Comparison of ENCODE assay signal across 23 cellular contexts in genomic region chr3:126497936-126498335, GRCh38. TPM values are rescaled to one million over a fixed set of nuclear protein-coding genes. Genes with fewer than 3 reads are reported as not detected.
DNase-seq lines count a peak whose midpoint lies in the region; ATAC-seq, FAIRE-seq and TF ChIP-seq lines count a peak whose summit lies in the region.
"Had no signal": no experiment of that assay in that cellular context is flagged by ENCODE, and none has a peak within 500 bp of the region (broad histone marks: within the 10 kb centered on the region; RNA-seq: fewer than 3 reads in every experiment).

No MANE protein-coding gene starts in this region.

- H3K4me3 ChIP-seq in BLaER1 (no peak overlapping the region), DND-41 (ENCODE audit: low read depth in 1 of 2, low read length in 2 of 2) (no peak overlapping the region), H1 (ENCODE audit: extremely low read depth in 1 of 4, insufficient read depth in 2 of 4, low read depth in 3 of 4, low read length in 4 of 4) (no peak overlapping the region), gastrocnemius medialis (no peak overlapping the region)
- H3K4me3 ChIP-seq: A549, GM12878, GM23338, HAP-1 had no signal

- 0 out of 2 replicates have a peak overlapping the region, but pooled peaks have one; percentile 8 for H2BK15ac ChIP-seq in H1 (ENCODE audit: low read length)

- no peak overlapping the region for H3K23ac ChIP-seq in H1 (ENCODE audit: insufficient read length)

- H4K5ac ChIP-seq in H1 (ENCODE audit: insufficient read length, low read depth, low read length), result no peak overlapping the region

- TF ChIP-seq POLR2A in H1 (IDR thresholded peaks at IDR 0.05; ENCODE audit: control extremely low read depth in 1 of 2, low read depth in 2 of 2, low read length in 2 of 2) (no peak), gastrocnemius medialis (IDR thresholded peaks at IDR 0.05) (no peak)

- H3K4me2 ChIP-seq in BLaER1, result peak overlapping the region; percentile 75
- no peak overlapping the region for H3K4me2 ChIP-seq in DND-41 (ENCODE audit: insufficient read depth, low read length)
- H3K4me2 ChIP-seq in H1 (ENCODE audit: insufficient read depth in 1 of 2, low read depth in 2 of 2, low read length in 2 of 2), result no peak overlapping the region
- H3K4me2 ChIP-seq: A549, GM23338 had no signal

- no peak for TF ChIP-seq RAD21 in H1 (IDR thresholded peaks at IDR 0.05 in 1 of 2, conservative IDR thresholded peaks at IDR 0.05 in 1 of 2; ENCODE audit: low read depth in 2 of 2, low read length in 2 of 2)

- H2AFZ ChIP-seq in DND-41 (ENCODE audit: low read depth, low read length) (no peak overlapping the region), H1 (ENCODE audit: low read length) (no peak overlapping the region)
- H2AFZ ChIP-seq: GM23338 had no signal

- no peak for ATAC-seq in DND-41 (ENCODE audit: insufficient read depth, low read depth)
- no peak for ATAC-seq in gastrocnemius medialis
- ATAC-seq in HG02981 (IDR thresholded peaks at IDR 0.05; ENCODE audit: unreplicated experiment), result no peak
- ATAC-seq: A549, GM12878 had no signal

- in situ Hi-C loops in gastrocnemius medialis (cut with MboI; ENCODE audit: low sequenced_read_pairs in 4 of 4), result no loop called here

- H2BK20ac ChIP-seq in H1 (ENCODE audit: low read length), result no peak overlapping the region

- H2AK5ac ChIP-seq in H1 (ENCODE audit: low read depth, low read length), result no peak overlapping the region

- no peaks in the 10 kb centered on the region for H3K79me2 ChIP-seq in DND-41 (ENCODE audit: insufficient read depth, low read length)
- H3K79me2 ChIP-seq in H1 (ENCODE audit: control insufficient read depth in 1 of 2, insufficient read depth in 2 of 2, low read length in 2 of 2), result peaks cover 0 to 3% of the 10 kb centered on the region in 2 experiments; a peak in 1 of 4 replicates

- no peak overlapping the region for H2BK120ac ChIP-seq in H1 (replicated peaks; ENCODE audit: low read depth, low read length)

- TF ChIP-seq CTCF in DND-41 (IDR thresholded peaks at IDR 0.05; ENCODE audit: borderline replicate concordance, extremely low read depth, low read length, poor library complexity, severe bottlenecking) (no peak), H1 (IDR thresholded peaks at IDR 0.05; ENCODE audit: control extremely low read depth in 1 of 3, insufficient read depth in 1 of 3, low read depth in 1 of 3, low read length in 3 of 3) (no peak), gastrocnemius medialis (IDR thresholded peaks at IDR 0.05 in 4 of 5, conservative IDR thresholded peaks at IDR 0.05 in 1 of 5) (no peak)

- H3K27me3 ChIP-seq in BLaER1 (no peaks in the 10 kb centered on the region), DND-41 (ENCODE audit: insufficient read depth, low read length, poor library complexity) (peaks cover 3% of the 10 kb centered on the region), H1 (replicated peaks in 1 of 4; ENCODE audit: control insufficient read depth in 3 of 4, extremely low read depth in 1 of 4, insufficient read depth in 3 of 4, low read length in 3 of 4) (no peaks in the 10 kb centered on the region), gastrocnemius medialis (no peaks in the 10 kb centered on the region)
- H3K27me3 ChIP-seq: BE2C had no signal

- no peak overlapping the region for H2BK5ac ChIP-seq in H1 (ENCODE audit: low read depth, low read length)

- POLR2A ChIA-PET in H1 (lab: Charles Lee; ENCODE audit: partially characterized antibody), result interaction anchor here (0.8 to 1.3 kb wide), 2 partner anchors 21 to 231 kb away, joined by 3 to 4 read pairs; no protein-coding TSS in a partner anchor

- H3K4me1 ChIP-seq in BLaER1, result peaks cover 90% of the 10 kb centered on the region
- H3K4me1 ChIP-seq in DND-41 (ENCODE audit: insufficient read depth, low read length), result peaks cover 63% of the 10 kb centered on the region
- H3K4me1 ChIP-seq in H1 (replicated peaks in 1 of 4; ENCODE audit: control insufficient read depth in 3 of 4, insufficient read depth in 4 of 4, low read length in 3 of 4), result peaks cover 0 to 22% (median 16%) of the 10 kb centered on the region in 4 experiments; a peak in 6 of 7 replicates
- H3K4me1 ChIP-seq in gastrocnemius medialis, result no peaks in the 10 kb centered on the region
- H3K4me1 ChIP-seq: A549, BE2C, Caco-2, HAP-1 had no signal

- peaks cover 2% of the 10 kb centered on the region; the same call in 1 of the 2 replicates for H3K23me2 ChIP-seq in H1 (ENCODE audit: low read depth, low read length)

- no peak for FAIRE-seq in H1 (lab: Jason Lieb, UNC)
- FAIRE-seq: A549, GM12878, GM18507, H54 had no signal

- H3K27ac ChIP-seq in BLaER1 (peak overlapping the region; percentile 61), DND-41 (ENCODE audit: low read length) (peak overlapping the region; percentile 62; the same call in 1 of the 2 replicates), H1 (ENCODE audit: low read depth, low read length) (no peak overlapping the region), gastrocnemius medialis (no peak overlapping the region)
- H3K27ac ChIP-seq: A549, C4-2B had no signal

- CTCF ChIA-PET in H1 (lab: Charles Lee; ENCODE audit: partially characterized antibody), result interaction anchor here (1.0 to 6.6 kb wide), 7 partner anchors 9 to 1046 kb away, joined by 3 to 49 read pairs (median 4); no protein-coding TSS in a partner anchor

- no peak overlapping the region for H4K8ac ChIP-seq in H1 (ENCODE audit: extremely low read depth, insufficient read depth, low read length)

- no peak overlapping the region for H3K18ac ChIP-seq in H1 (ENCODE audit: extremely low read depth, low read length)

- no peaks in the 10 kb centered on the region for H3K9me3 ChIP-seq in BLaER1
- H3K9me3 ChIP-seq in DND-41 (ENCODE audit: insufficient read depth, low read length, severe bottlenecking), result no peaks in the 10 kb centered on the region
- H3K9me3 ChIP-seq in H1 (ENCODE audit: insufficient read depth in 2 of 2, low read depth in 1 of 2, low read length in 1 of 2), result no peaks in the 10 kb centered on the region
- no peaks in the 10 kb centered on the region for H3K9me3 ChIP-seq in gastrocnemius medialis
- H3K9me3 ChIP-seq: A549, BE2C, Caco-2, HAP-1 had no signal

- DNase-seq in DND-41, result no peak
- DNase-seq in H1 (ENCODE audit: low read depth in 1 of 2, low spot score in 2 of 2), result no peak
- DNase-seq in gastrocnemius medialis, result no peak
- DNase-seq in RKO (ENCODE audit: low spot score), result no peak
- DNase-seq: 8988T; ACHN; AML-193; BE2C; Caco-2; CD4-positive, CD25-positive, alpha-beta regulatory T cell; CD8-positive, alpha-beta T cell; DMS153; EL; HFFc6 had no signal

- H3K9ac ChIP-seq in BLaER1 (no peak overlapping the region), DND-41 (ENCODE audit: low read depth, low read length) (no peak overlapping the region), H1 (replicated peaks in 1 of 4; ENCODE audit: extremely low read depth in 1 of 4, low read depth in 3 of 4, low read length in 3 of 4) (no peak overlapping the region)

- intact Hi-C loops in gastrocnemius medialis (cut with DNase I; ENCODE audit: low total_unique reads), result no loop called here

- H3K4ac ChIP-seq in H1 (replicated peaks; ENCODE audit: insufficient read length, low read depth, low read length), result no peak overlapping the region

- no peak for TF ChIP-seq EP300 in H1 (IDR thresholded peaks at IDR 0.05; ENCODE audit: borderline replicate concordance in 1 of 2, low read depth in 2 of 2, low read length in 2 of 2)

- no peak overlapping the region for H3K14ac ChIP-seq in H1 (ENCODE audit: insufficient read length)

- 98% methylated on average over 3 of the region's 6 CpGs; no CpG with 5 or more reads in 1 of the 2 experiments for WGBS in H1 (ENCODE audit: extremely low coverage in 1 of 2, insufficient coverage in 1 of 2, insufficient read length in 1 of 2, insufficient replicate concordance in 2 of 2, low coverage in 1 of 2, low lambda C conversion rate in 2 of 2, missing lambda C conversion rate in 1 of 2), 2 experiments

- peak overlapping the region; percentile 63 for H4K91ac ChIP-seq in H1 (replicated peaks; ENCODE audit: insufficient read length, low read length)

- no peak overlapping the region for H2BK12ac ChIP-seq in H1 (ENCODE audit: low read depth, low read length)

- H3K36me3 ChIP-seq in BLaER1 (no peaks in the 10 kb centered on the region), DND-41 (ENCODE audit: insufficient read depth, low read length) (no peaks in the 10 kb centered on the region), H1 (ENCODE audit: control insufficient read depth in 2 of 4, insufficient read depth in 4 of 4, low read length in 3 of 4) (no peaks in the 10 kb centered on the region; a peak in 1 of 8 replicates), gastrocnemius medialis (no peaks in the 10 kb centered on the region)
- H3K36me3 ChIP-seq: BE2C, HAP-1 had no signal

- H3K79me1 ChIP-seq in H1 (ENCODE audit: low read depth, low read length), result no peaks in the 10 kb centered on the region; the same call in 1 of the 2 replicates

- H3K56ac ChIP-seq in H1 (replicated peaks; ENCODE audit: insufficient read length, low read depth, low read length), result no peak overlapping the region

- H4K20me1 ChIP-seq in BLaER1 (no peaks in the 10 kb centered on the region), DND-41 (ENCODE audit: insufficient read depth, low read length) (0 out of 2 replicates have a peak, but pooled peaks cover 4% of the 10 kb centered on the region), H1 (replicated peaks in 1 of 2; ENCODE audit: control insufficient read depth in 1 of 2, insufficient read depth in 2 of 2, low read length in 2 of 2) (peaks cover 0 to 6% of the 10 kb centered on the region in 2 experiments)

RNA-seq across cellular contexts. Expression of gene UROC1, which starts 19.6 kb away (rescaled TPM):
- total RNA-seq in H1 (2021; fragmentation: NEBNext Ultra II Directional; extraction: Animal tissue kit (Norgen Biotek cat#: 25700)), result not detected in 2 replicates
- 0.03 and 0.09 TPM in 2 replicates for polyA plus RNA-seq in H1 (2011; rRNA removed)
- polyA plus RNA-seq in H1 (2011; cell fraction: cytosol; rRNA removed), result 0.05 TPM
- 0.10 TPM for polyA plus RNA-seq in H1 (2011; cell fraction: nucleus; rRNA removed)
- 0.05 TPM in 2 of 4 replicates, not detected in the others for polyA plus RNA-seq in H1 (2012, experiment 1 of 2)
- not detected for polyA plus RNA-seq in H1 (2012, experiment 2 of 2)
- not detected for polyA plus RNA-seq in H1 (2013, experiment 1 of 2)
- polyA plus RNA-seq in H1 (2013, experiment 2 of 2), result 0.04 TPM
- polyA minus RNA-seq in H1 (2011; rRNA and poly(A)+ RNA removed), result 0.05 TPM in 1 of 2 replicates, not detected in the other
- not detected for polyA minus RNA-seq in H1 (2011; cell fraction: cytosol; rRNA and poly(A)+ RNA removed)
- polyA minus RNA-seq in H1 (2011; cell fraction: nucleus; rRNA and poly(A)+ RNA removed), result not detected
- total RNA-seq in gastrocnemius medialis, result under 1 TPM in 2 of 4 donors, not detected in 2; 0.07 to 0.36 TPM
- total RNA-seq: Caco-2; CD4-positive, CD25-positive, alpha-beta regulatory T cell; CD8-positive, alpha-beta T cell; GM12878; GM23338; HFFc6 had no signal
- polyA plus RNA-seq: A549; CD4-positive, CD25-positive, alpha-beta regulatory T cell; GM23338 had no signal

RNA-seq across cellular contexts. Expression of gene ZXDC, which starts 22.2 kb away (rescaled TPM):
- 23.0 and 24.3 TPM in 2 replicates for total RNA-seq in H1 (2021; fragmentation: NEBNext Ultra II Directional; extraction: Animal tissue kit (Norgen Biotek cat#: 25700))
- 12.7 and 19.1 TPM in 2 replicates for polyA plus RNA-seq in H1 (2011; rRNA removed)
- polyA plus RNA-seq in H1 (2011; cell fraction: cytosol; rRNA removed), result 14.3 TPM
- 44.2 TPM for polyA plus RNA-seq in H1 (2011; cell fraction: nucleus; rRNA removed)
- polyA plus RNA-seq in H1 (2012, experiment 1 of 2), result 11.1 to 14.1 TPM (median 13.0 TPM) in 4 replicates
- polyA plus RNA-seq in H1 (2012, experiment 2 of 2), result 6.2 TPM
- 10.8 TPM for polyA plus RNA-seq in H1 (2013, experiment 1 of 2)
- 8.9 TPM for polyA plus RNA-seq in H1 (2013, experiment 2 of 2)
- 34.3 and 34.8 TPM in 2 replicates for polyA minus RNA-seq in H1 (2011; rRNA and poly(A)+ RNA removed)
- 19.7 TPM for polyA minus RNA-seq in H1 (2011; cell fraction: cytosol; rRNA and poly(A)+ RNA removed)
- polyA minus RNA-seq in H1 (2011; cell fraction: nucleus; rRNA and poly(A)+ RNA removed), result 50.7 TPM
- total RNA-seq in gastrocnemius medialis, result 10 to 100 TPM; 40.9 to 54.2 (median 45.4) TPM

RNA-seq across cellular contexts. Expression of gene CHST13, which starts 26.0 kb away (rescaled TPM):
- 5.4 and 5.9 TPM in 2 replicates for total RNA-seq in H1 (2021; fragmentation: NEBNext Ultra II Directional; extraction: Animal tissue kit (Norgen Biotek cat#: 25700))
- polyA plus RNA-seq in H1 (2011; rRNA removed), result 11.7 and 15.6 TPM in 2 replicates
- polyA plus RNA-seq in H1 (2011; cell fraction: cytosol; rRNA removed), result 7.5 TPM
- polyA plus RNA-seq in H1 (2011; cell fraction: nucleus; rRNA removed), result 7.6 TPM
- 2.1 to 6.2 TPM (median 5.1 TPM) in 4 replicates for polyA plus RNA-seq in H1 (2012, experiment 1 of 2)
- 5.3 TPM for polyA plus RNA-seq in H1 (2012, experiment 2 of 2)
- polyA plus RNA-seq in H1 (2013, experiment 1 of 2), result 9.0 TPM
- 9.3 TPM for polyA plus RNA-seq in H1 (2013, experiment 2 of 2)
- polyA minus RNA-seq in H1 (2011; rRNA and poly(A)+ RNA removed), result 0.22 and 0.57 TPM in 2 replicates
- polyA minus RNA-seq in H1 (2011; cell fraction: cytosol; rRNA and poly(A)+ RNA removed), result 4.1 TPM
- 2.8 TPM for polyA minus RNA-seq in H1 (2011; cell fraction: nucleus; rRNA and poly(A)+ RNA removed)
- total RNA-seq in gastrocnemius medialis, result under 1 TPM in 1 of 4 donors, not detected in 3; 0.49 TPM
- total RNA-seq: CD4-positive, CD25-positive, alpha-beta regulatory T cell; CD8-positive, alpha-beta T cell; GM12878; HFFc6 had no signal
- polyA plus RNA-seq: CD4-positive, CD25-positive, alpha-beta regulatory T cell; GM12878 had no signal

Comparison
In these comparisons a context has a peak if more than half of its experiments do, and no peak if none do; other contexts are left out.
1. H3K27ac ChIP-seq: peak in BLaER1 (single experiment) and DND-41 (single experiment); none in H1 (single experiment) and gastrocnemius medialis (0 of 4).